ENCODE assay signal across 1 cellular context in the genomic region with DNA sequence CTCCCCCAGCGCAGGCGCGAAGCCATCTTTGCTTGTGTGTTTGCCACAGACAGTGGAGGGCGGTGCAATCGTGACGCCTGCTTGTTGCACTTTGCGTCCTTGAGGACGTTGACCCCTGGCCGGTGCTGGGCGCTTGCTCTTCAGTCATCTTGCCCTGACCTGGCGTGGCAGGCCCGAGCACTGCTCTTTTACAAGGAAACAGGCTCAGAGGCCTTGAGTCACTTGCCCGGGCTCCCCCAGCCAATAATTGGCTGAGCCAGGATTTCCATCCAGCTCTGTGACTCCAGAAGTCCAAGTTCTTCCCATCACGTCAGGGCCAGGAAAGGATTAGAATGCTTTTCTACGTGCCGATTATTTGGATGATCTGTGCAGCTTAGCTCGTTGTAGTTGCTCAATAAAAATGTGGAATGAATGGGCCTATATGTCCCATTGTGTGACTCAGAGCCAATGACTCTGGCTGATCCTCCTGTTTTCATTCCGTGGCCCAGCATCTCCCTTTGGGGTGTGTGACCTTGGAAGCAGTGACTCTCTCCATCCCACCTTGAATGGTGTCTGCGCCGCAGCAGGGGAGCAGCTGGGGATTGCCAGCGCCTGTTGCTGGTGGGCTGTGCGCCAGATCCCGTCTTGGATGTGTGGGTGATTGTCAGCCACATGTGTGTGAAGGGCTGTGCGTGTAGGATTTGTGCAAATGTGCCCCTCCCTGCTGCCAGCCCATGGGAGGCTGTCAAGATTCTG.
TF ChIP-seq lines count a peak whose summit lies in the region.

No MANE protein-coding gene starts in this region.

TF ChIP-seq in HepG2, 621 proteins besides CTCF, POLR2A, EP300 and RAD21 (continued from another document):
- TF ChIP-seq ZNF644 (CRISPR knock-in tag; IDR thresholded peaks at IDR 0.05; ENCODE audit: low read depth) (peak; percentile 53; the same call in 1 of the 2 replicates), ZNF761 (CRISPR knock-in tag; conservative IDR thresholded peaks at IDR 0.05) (peak; percentile 91; the same call in 1 of the 2 replicates), SOX5 (CRISPR knock-in tag; IDR thresholded peaks at IDR 0.05; ENCODE audit: borderline replicate concordance) (peak; percentile 88), MXD4 (CRISPR knock-in tag; IDR thresholded peaks at IDR 0.05) (0 out of 2 replicates have a peak, but pooled peaks have one; percentile 21), ATF7-NPFF (CRISPR knock-in tag; IDR thresholded peaks at IDR 0.05; ENCODE audit: low read depth) (0 out of 2 replicates have a peak, but pooled peaks have one; percentile 32), NR2C2 (CRISPR knock-in tag; IDR thresholded peaks at IDR 0.05; ENCODE audit: borderline replicate concordance) (peak; percentile 88), RARG (CRISPR knock-in tag; IDR thresholded peaks at IDR 0.05; ENCODE audit: low read depth) (no peak), NRL (CRISPR knock-in tag; IDR thresholded peaks at IDR 0.05; ENCODE audit: borderline replicate concordance) (0 out of 2 replicates have a peak, but pooled peaks have one; percentile 59), MLXIP (CRISPR knock-in tag; IDR thresholded peaks at IDR 0.05; ENCODE audit: borderline replicate concordance) (no peak), ZNF564 (CRISPR knock-in tag; IDR thresholded peaks at IDR 0.05) (no peak), ZFX (CRISPR knock-in tag; IDR thresholded peaks at IDR 0.05; ENCODE audit: low read depth) (peak; percentile 89), ZNF253 (CRISPR knock-in tag; IDR thresholded peaks at IDR 0.05; ENCODE audit: borderline replicate concordance) (0 out of 2 replicates have a peak, but pooled peaks have one; percentile 39), MED13 (CRISPR knock-in tag; IDR thresholded peaks at IDR 0.05) (no peak), GABPA (IDR thresholded peaks at IDR 0.05; ENCODE audit: low read depth, low read length) (no peak), GABPA (CRISPR knock-in tag; IDR thresholded peaks at IDR 0.05; ENCODE audit: low read depth) (peak; percentile 26; the same call in 1 of the 2 replicates), ZNF230 (CRISPR knock-in tag; IDR thresholded peaks at IDR 0.05) (no peak), XRCC5 (optimal IDR thresholded peaks at IDR 0.05; ENCODE audit: low read length) (peak; percentile 55), SP2 (CRISPR knock-in tag; IDR thresholded peaks at IDR 0.05) (no peak), ZNF530 (CRISPR knock-in tag; IDR thresholded peaks at IDR 0.05; ENCODE audit: low read depth) (no peak), NFIC (IDR thresholded peaks at IDR 0.05; ENCODE audit: low read length) (no peak; the same call in 1 of the 2 replicates), ZNF543 (CRISPR knock-in tag; IDR thresholded peaks at IDR 0.05) (peak; percentile 44; the same call in 1 of the 2 replicates), SALL2 (CRISPR knock-in tag; IDR thresholded peaks at IDR 0.05) (peak; percentile 60), ZNF354B (CRISPR knock-in tag; IDR thresholded peaks at IDR 0.05) (no peak), ZNF619 (CRISPR knock-in tag; IDR thresholded peaks at IDR 0.05) (no peak), FOXJ3 (CRISPR knock-in tag; IDR thresholded peaks at IDR 0.05; ENCODE audit: borderline replicate concordance) (peak; percentile 53; the same call in 1 of the 2 replicates), TP53 (CRISPR knock-in tag; conservative IDR thresholded peaks at IDR 0.05) (no peak; the same call in 1 of the 2 replicates), ADNP (CRISPR knock-in tag; IDR thresholded peaks at IDR 0.05) (0 out of 2 replicates have a peak, but pooled peaks have one; percentile 19), ZMAT5 (CRISPR knock-in tag; IDR thresholded peaks at IDR 0.05; ENCODE audit: borderline replicate concordance, low read depth) (no peak)
- TF ChIP-seq, protein P1, sequence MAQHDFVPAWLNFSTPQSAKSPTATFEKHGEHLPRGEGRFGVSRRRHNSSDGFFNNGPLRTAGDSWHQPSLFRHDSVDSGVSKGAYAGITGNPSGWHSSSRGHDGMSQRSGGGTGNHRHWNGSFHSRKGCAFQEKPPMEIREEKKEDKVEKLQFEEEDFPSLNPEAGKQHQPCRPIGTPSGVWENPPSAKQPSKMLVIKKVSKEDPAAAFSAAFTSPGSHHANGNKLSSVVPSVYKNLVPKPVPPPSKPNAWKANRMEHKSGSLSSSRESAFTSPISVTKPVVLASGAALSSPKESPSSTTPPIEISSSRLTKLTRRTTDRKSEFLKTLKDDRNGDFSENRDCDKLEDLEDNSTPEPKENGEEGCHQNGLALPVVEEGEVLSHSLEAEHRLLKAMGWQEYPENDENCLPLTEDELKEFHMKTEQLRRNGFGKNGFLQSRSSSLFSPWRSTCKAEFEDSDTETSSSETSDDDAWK (CRISPR knock-in tag; IDR thresholded peaks at IDR 0.05), result no peak
- TF ChIP-seq, protein P2, sequence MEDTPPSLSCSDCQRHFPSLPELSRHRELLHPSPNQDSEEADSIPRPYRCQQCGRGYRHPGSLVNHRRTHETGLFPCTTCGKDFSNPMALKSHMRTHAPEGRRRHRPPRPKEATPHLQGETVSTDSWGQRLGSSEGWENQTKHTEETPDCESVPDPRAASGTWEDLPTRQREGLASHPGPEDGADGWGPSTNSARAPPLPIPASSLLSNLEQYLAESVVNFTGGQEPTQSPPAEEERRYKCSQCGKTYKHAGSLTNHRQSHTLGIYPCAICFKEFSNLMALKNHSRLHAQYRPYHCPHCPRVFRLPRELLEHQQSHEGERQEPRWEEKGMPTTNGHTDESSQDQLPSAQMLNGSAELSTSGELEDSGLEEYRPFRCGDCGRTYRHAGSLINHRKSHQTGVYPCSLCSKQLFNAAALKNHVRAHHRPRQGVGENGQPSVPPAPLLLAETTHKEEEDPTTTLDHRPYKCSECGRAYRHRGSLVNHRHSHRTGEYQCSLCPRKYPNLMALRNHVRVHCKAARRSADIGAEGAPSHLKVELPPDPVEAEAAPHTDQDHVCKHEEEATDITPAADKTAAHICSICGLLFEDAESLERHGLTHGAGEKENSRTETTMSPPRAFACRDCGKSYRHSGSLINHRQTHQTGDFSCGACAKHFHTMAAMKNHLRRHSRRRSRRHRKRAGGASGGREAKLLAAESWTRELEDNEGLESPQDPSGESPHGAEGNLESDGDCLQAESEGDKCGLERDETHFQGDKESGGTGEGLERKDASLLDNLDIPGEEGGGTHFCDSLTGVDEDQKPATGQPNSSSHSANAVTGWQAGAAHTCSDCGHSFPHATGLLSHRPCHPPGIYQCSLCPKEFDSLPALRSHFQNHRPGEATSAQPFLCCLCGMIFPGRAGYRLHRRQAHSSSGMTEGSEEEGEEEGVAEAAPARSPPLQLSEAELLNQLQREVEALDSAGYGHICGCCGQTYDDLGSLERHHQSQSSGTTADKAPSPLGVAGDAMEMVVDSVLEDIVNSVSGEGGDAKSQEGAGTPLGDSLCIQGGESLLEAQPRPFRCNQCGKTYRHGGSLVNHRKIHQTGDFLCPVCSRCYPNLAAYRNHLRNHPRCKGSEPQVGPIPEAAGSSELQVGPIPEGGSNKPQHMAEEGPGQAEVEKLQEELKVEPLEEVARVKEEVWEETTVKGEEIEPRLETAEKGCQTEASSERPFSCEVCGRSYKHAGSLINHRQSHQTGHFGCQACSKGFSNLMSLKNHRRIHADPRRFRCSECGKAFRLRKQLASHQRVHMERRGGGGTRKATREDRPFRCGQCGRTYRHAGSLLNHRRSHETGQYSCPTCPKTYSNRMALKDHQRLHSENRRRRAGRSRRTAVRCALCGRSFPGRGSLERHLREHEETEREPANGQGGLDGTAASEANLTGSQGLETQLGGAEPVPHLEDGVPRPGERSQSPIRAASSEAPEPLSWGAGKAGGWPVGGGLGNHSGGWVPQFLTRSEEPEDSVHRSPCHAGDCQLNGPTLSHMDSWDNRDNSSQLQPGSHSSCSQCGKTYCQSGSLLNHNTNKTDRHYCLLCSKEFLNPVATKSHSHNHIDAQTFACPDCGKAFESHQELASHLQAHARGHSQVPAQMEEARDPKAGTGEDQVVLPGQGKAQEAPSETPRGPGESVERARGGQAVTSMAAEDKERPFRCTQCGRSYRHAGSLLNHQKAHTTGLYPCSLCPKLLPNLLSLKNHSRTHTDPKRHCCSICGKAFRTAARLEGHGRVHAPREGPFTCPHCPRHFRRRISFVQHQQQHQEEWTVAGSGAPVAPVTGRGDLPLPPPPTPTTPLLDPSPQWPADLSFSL (CRISPR knock-in tag; IDR thresholded peaks at IDR 0.05), result peak; percentile 97
- TF ChIP-seq, protein P3, sequence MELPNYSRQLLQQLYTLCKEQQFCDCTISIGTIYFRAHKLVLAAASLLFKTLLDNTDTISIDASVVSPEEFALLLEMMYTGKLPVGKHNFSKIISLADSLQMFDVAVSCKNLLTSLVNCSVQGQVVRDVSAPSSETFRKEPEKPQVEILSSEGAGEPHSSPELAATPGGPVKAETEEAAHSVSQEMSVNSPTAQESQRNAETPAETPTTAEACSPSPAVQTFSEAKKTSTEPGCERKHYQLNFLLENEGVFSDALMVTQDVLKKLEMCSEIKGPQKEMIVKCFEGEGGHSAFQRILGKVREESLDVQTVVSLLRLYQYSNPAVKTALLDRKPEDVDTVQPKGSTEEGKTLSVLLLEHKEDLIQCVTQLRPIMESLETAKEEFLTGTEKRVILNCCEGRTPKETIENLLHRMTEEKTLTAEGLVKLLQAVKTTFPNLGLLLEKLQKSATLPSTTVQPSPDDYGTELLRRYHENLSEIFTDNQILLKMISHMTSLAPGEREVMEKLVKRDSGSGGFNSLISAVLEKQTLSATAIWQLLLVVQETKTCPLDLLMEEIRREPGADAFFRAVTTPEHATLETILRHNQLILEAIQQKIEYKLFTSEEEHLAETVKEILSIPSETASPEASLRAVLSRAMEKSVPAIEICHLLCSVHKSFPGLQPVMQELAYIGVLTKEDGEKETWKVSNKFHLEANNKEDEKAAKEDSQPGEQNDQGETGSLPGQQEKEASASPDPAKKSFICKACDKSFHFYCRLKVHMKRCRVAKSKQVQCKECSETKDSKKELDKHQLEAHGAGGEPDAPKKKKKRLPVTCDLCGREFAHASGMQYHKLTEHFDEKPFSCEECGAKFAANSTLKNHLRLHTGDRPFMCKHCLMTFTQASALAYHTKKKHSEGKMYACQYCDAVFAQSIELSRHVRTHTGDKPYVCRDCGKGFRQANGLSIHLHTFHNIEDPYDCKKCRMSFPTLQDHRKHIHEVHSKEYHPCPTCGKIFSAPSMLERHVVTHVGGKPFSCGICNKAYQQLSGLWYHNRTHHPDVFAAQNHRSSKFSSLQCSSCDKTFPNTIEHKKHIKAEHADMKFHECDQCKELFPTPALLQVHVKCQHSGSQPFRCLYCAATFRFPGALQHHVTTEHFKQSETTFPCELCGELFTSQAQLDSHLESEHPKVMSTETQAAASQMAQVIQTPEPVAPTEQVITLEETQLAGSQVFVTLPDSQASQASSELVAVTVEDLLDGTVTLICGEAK (IDR thresholded peaks at IDR 0.05), result no peak
- TF ChIP-seq, protein P3 (CRISPR knock-in tag; IDR thresholded peaks at IDR 0.05), result no peak
- TF ChIP-seq, protein P4, sequence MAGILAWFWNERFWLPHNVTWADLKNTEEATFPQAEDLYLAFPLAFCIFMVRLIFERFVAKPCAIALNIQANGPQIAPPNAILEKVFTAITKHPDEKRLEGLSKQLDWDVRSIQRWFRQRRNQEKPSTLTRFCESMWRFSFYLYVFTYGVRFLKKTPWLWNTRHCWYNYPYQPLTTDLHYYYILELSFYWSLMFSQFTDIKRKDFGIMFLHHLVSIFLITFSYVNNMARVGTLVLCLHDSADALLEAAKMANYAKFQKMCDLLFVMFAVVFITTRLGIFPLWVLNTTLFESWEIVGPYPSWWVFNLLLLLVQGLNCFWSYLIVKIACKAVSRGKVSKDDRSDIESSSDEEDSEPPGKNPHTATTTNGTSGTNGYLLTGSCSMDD (CRISPR knock-in tag; IDR thresholded peaks at IDR 0.05), result no peak
